ENCODE assay signal across 15 cellular contexts in genomic region chr10:7333995-7334964, GRCh38.
DNase-seq lines count a peak whose midpoint lies in the region; ATAC-seq and TF ChIP-seq lines count a peak whose summit lies in the region.
"Had no signal": no experiment of that assay in that cellular context is flagged by ENCODE, and none has a peak within 500 bp of the region (broad histone marks: within the 10 kb centered on the region; RNA-seq: fewer than 3 reads in every experiment).

No MANE protein-coding gene starts in this region.

- no peaks in the 10 kb centered on the region for H3K27me3 Mint-ChIP-seq in activated naive CD8-positive, alpha-beta T cell
- H3K27me3 Mint-ChIP-seq in activated naive CD8-positive, alpha-beta T cell treated with anti-CD3 and anti-CD28 coated beads for 36 hours, result no peaks in the 10 kb centered on the region
- H3K27me3 Mint-ChIP-seq: activated CD8-positive, alpha-beta T cell treated with anti-CD3 and anti-CD28 coated beads for 36 hours had no signal

- DNase-seq in activated naive CD8-positive, alpha-beta T cell treated with anti-CD3 and anti-CD28 coated beads for 36 hours, result no peak
- DNase-seq in fibroblast of mammary gland (ENCODE audit: low read depth) (peak; percentile 32), mesenteric fat pad (ENCODE audit: low spot score) (peak; percentile 68), NCI-H1694 treated with DMSO at 0.1 percent for 48 hours (lab: John Stamatoyannopoulos, UW) (no peak), amniotic stem cell (lab: John Stamatoyannopoulos, UW) (no peak)
- DNase-seq: activated CD8-positive, alpha-beta T cell treated with anti-CD3 and anti-CD28 coated beads for 36 hours; effector memory CD4-positive, alpha-beta T cell; NCI-H2029; NCI-H524 treated with DMSO at 0.1 percent for 48 hours; PC-3 had no signal

- peaks cover 64% of the 10 kb centered on the region for H3K4me1 Mint-ChIP-seq in activated naive CD8-positive, alpha-beta T cell (ENCODE audit: low read depth)
- H3K4me1 Mint-ChIP-seq in activated naive CD8-positive, alpha-beta T cell treated with anti-CD3 and anti-CD28 coated beads for 36 hours, result peaks cover 55% of the 10 kb centered on the region

- H3K9me3 ChIP-seq in subcutaneous abdominal adipose tissue (ENCODE audit: control insufficient read depth in 5 of 5, low read length in 5 of 5), result peaks cover 0 to 4% (median 2%) of the 10 kb centered on the region in 5 donors

- peaks cover 0 to 2% (median 0%) of the 10 kb centered on the region in 5 donors for H3K36me3 ChIP-seq in subcutaneous abdominal adipose tissue (ENCODE audit: control insufficient read depth in 5 of 5, insufficient read depth in 5 of 5, low read length in 5 of 5)

- H3K4me3 Mint-ChIP-seq in activated naive CD8-positive, alpha-beta T cell, result no peak overlapping the region
- no peak overlapping the region for H3K4me3 Mint-ChIP-seq in activated naive CD8-positive, alpha-beta T cell treated with anti-CD3 and anti-CD28 coated beads for 36 hours
- H3K4me3 Mint-ChIP-seq: activated CD8-positive, alpha-beta T cell treated with anti-CD3 and anti-CD28 coated beads for 36 hours had no signal

- peaks cover 36% of the 10 kb centered on the region for H3K36me3 Mint-ChIP-seq in activated naive CD8-positive, alpha-beta T cell
- H3K36me3 Mint-ChIP-seq in activated naive CD8-positive, alpha-beta T cell treated with anti-CD3 and anti-CD28 coated beads for 36 hours, result peaks cover 60% of the 10 kb centered on the region

- peak overlapping the region in 2 of 5 donors; percentile 10 to 44 for H3K9ac ChIP-seq in subcutaneous abdominal adipose tissue (ENCODE audit: low read length in 5 of 5)

- H3K4me3 ChIP-seq in fibroblast of mammary gland (ENCODE audit: control insufficient read depth, low read depth, low read length) (no peak overlapping the region), subcutaneous abdominal adipose tissue (ENCODE audit: low read depth in 1 of 5, low read length in 5 of 5) (peak overlapping the region in 2 of 5 donors; percentile 36 to 40)
- H3K4me3 ChIP-seq: A549 had no signal

- peaks cover 0 to 20% (median 0%) of the 10 kb centered on the region in 5 donors for H3K4me1 ChIP-seq in subcutaneous abdominal adipose tissue (ENCODE audit: control insufficient read depth in 5 of 5, insufficient read depth in 5 of 5, low read length in 5 of 5)
- H3K4me1 ChIP-seq: A549 had no signal

- no peaks in the 10 kb centered on the region for H3K9me3 Mint-ChIP-seq in activated naive CD8-positive, alpha-beta T cell (ENCODE audit: low read depth)
- peaks cover 7% of the 10 kb centered on the region for H3K9me3 Mint-ChIP-seq in activated naive CD8-positive, alpha-beta T cell treated with anti-CD3 and anti-CD28 coated beads for 36 hours

- peak overlapping the region; percentile 40 for H3K27ac ChIP-seq in subcutaneous abdominal adipose tissue (ENCODE audit: low read depth, low read length)
- H3K27ac ChIP-seq: A549 had no signal

- TF ChIP-seq CTCF in fibroblast of mammary gland (conservative IDR thresholded peaks at IDR 0.05; ENCODE audit: control insufficient read depth, insufficient read depth, low read depth, low read length), result no peak

- H3K27me3 ChIP-seq in subcutaneous abdominal adipose tissue (ENCODE audit: control insufficient read depth in 5 of 5, insufficient read depth in 4 of 5, low read length in 5 of 5), result no peaks in the 10 kb centered on the region

- H3K27ac Mint-ChIP-seq in activated naive CD8-positive, alpha-beta T cell, result peak overlapping the region; percentile 72
- no peak overlapping the region for H3K27ac Mint-ChIP-seq in activated naive CD8-positive, alpha-beta T cell treated with anti-CD3 and anti-CD28 coated beads for 36 hours
- H3K27ac Mint-ChIP-seq: activated CD8-positive, alpha-beta T cell treated with anti-CD3 and anti-CD28 coated beads for 36 hours; activated T-helper 2 cell treated with anti-CD3 and anti-CD28 coated beads, Interferon-gamma antibody, Interleukin-2, Interleukin-4, amounts not matched to agents 10 μg/mL and 5 μg/mL and 100 μg/mL, durations not matched to agents 14 hours and 24 hours and 36 hours had no signal

- no peak for ATAC-seq in GM19463 (IDR thresholded peaks at IDR 0.05; ENCODE audit: unreplicated experiment)
- ATAC-seq: A549; activated CD8-positive, alpha-beta T cell treated with anti-CD3 and anti-CD28 coated beads for 36 hours; PC-3 had no signal

Comparison
In these comparisons a context has a peak if more than half of its experiments do, and no peak if none do; other contexts are left out.
1. DNase-seq: peak in fibroblast of mammary gland (single experiment) and mesenteric fat pad (single experiment); none in activated naive CD8-positive, alpha-beta T cell treated with anti-CD3 and anti-CD28 coated beads for 36 hours (single experiment), NCI-H1694 treated with DMSO at 0.1 percent for 48 hours (single experiment) and amniotic stem cell (single experiment).